In genomic region chr19:12670159-12670928, GRCh38 we compare ENCODE assay signal across 8 cellular contexts. TPM values are rescaled to one million over a fixed set of nuclear protein-coding genes. Genes with fewer than 3 reads are reported as not detected.
DNase-seq lines count a peak whose midpoint lies in the region; ATAC-seq and TF ChIP-seq lines count a peak whose summit lies in the region.

No MANE protein-coding gene starts in this region.

- no peak for ATAC-seq in DND-41 (ENCODE audit: insufficient read depth, low read depth)

- H3K4me3 ChIP-seq in DND-41 (ENCODE audit: low read depth in 1 of 2, low read length in 2 of 2): peak overlapping the region; percentile 67 to 84
- H3K4me3 ChIP-seq in esophagus muscularis mucosa: peak overlapping the region; percentile 66 to 92 (median 72)
- peak overlapping the region; percentile 97 for H3K4me3 ChIP-seq in parathyroid adenoma (ENCODE audit: low read depth, low read length)

- DNase-seq in DND-41 (peak; percentile 25), RWPE1 (ENCODE audit: low spot score) (no peak), esophagus muscularis mucosa (ENCODE audit: extremely low spot score) (no peak), GM10248 (ENCODE audit: extremely low spot score) (no peak), DMS 273 (lab: John Stamatoyannopoulos, UW; ENCODE audit: unreplicated experiment) (no peak), AML-193 (lab: John Stamatoyannopoulos, UW) (no peak), medulla oblongata (ENCODE audit: extremely low spot score) (no peak)

- peak overlapping the region; percentile 87 for H2AFZ ChIP-seq in DND-41 (ENCODE audit: low read depth, low read length)
- peak overlapping the region; percentile 75 for H2AFZ ChIP-seq in parathyroid adenoma

- 40% methylated on average over 14 of the region's 26 CpGs for WGBS in esophagus muscularis mucosa

- CTCF ChIA-PET in RWPE1 (lab: Yijun Ruan, JAX) (no interaction called here), GM10248 (lab: Yijun Ruan, JAX) (interaction anchor here (1.5 to 7.4 kb wide), 5 partner anchors 9 to 579 kb away, joined by 3 to 93 read pairs (median 13); no protein-coding TSS in a partner anchor)

- H4K20me1 ChIP-seq in DND-41 (ENCODE audit: insufficient read depth, low read length): peaks cover 23% of the 10 kb centered on the region

- H3K36me3 ChIP-seq in DND-41 (ENCODE audit: insufficient read depth, low read length) (peaks cover 52% of the 10 kb centered on the region), esophagus muscularis mucosa (peaks cover 20 to 42% (median 35%) of the 10 kb centered on the region in 4 donors), parathyroid adenoma (ENCODE audit: control insufficient read depth, insufficient read depth, low read length) (no peaks in the 10 kb centered on the region)

- no peaks in the 10 kb centered on the region for H3K9me3 ChIP-seq in DND-41 (ENCODE audit: insufficient read depth, low read length, severe bottlenecking)
- H3K9me3 ChIP-seq in esophagus muscularis mucosa: no peaks in the 10 kb centered on the region
- H3K9me3 ChIP-seq in parathyroid adenoma (ENCODE audit: control insufficient read depth, low read length): no peaks in the 10 kb centered on the region

- POLR2A ChIA-PET in RWPE1 (lab: Yijun Ruan, JAX; ENCODE audit: low non-redundant PET) (no interaction called here), GM10248 (lab: Yijun Ruan, JAX) (interaction anchor here (0.5 kb wide), 1 partner anchor 200 kb away, joined by 4 read pairs; no protein-coding TSS in a partner anchor)

- intact Hi-C loops in esophagus muscularis mucosa (cut with DNase I): loop anchor here (5.0 kb wide), 1 partner anchor 52 kb away; the partner anchor contains the start of gene TNPO2

- TF ChIP-seq CTCF in DND-41 (IDR thresholded peaks at IDR 0.05; ENCODE audit: borderline replicate concordance, extremely low read depth, low read length, poor library complexity, severe bottlenecking) (no peak), RWPE1 (conservative IDR thresholded peaks at IDR 0.05; ENCODE audit: low read depth) (no peak), esophagus muscularis mucosa (IDR thresholded peaks at IDR 0.05) (no peak), parathyroid adenoma (IDR thresholded peaks at IDR 0.05) (no peak), GM10248 (IDR thresholded peaks at IDR 0.05; ENCODE audit: control extremely low read depth, extremely low read depth, low read depth, missing control alignments) (no peak)

- H3K27ac ChIP-seq in DND-41 (ENCODE audit: low read length) (peak overlapping the region; percentile 94), RWPE1 (peak overlapping the region; percentile 87), esophagus muscularis mucosa (replicated peaks in 1 of 4) (peak overlapping the region; percentile 89 to 94 (median 92)), parathyroid adenoma (peak overlapping the region; percentile 95)

- H3K79me2 ChIP-seq in DND-41 (ENCODE audit: insufficient read depth, low read length) (peaks cover 63% of the 10 kb centered on the region), parathyroid adenoma (peaks cover 5% of the 10 kb centered on the region)

- no peaks in the 10 kb centered on the region for H3K27me3 ChIP-seq in DND-41 (ENCODE audit: insufficient read depth, low read length, poor library complexity)
- H3K27me3 ChIP-seq in esophagus muscularis mucosa: no peaks in the 10 kb centered on the region
- no peaks in the 10 kb centered on the region for H3K27me3 ChIP-seq in parathyroid adenoma (ENCODE audit: control insufficient read depth, insufficient read depth, low read length)

- H3K9ac ChIP-seq in DND-41 (ENCODE audit: low read depth, low read length): peak overlapping the region; percentile 74
- peak overlapping the region; percentile 24 for H3K9ac ChIP-seq in parathyroid adenoma

- no peak for TF ChIP-seq EP300 in esophagus muscularis mucosa (IDR thresholded peaks at IDR 0.05)

- peaks cover 45% of the 10 kb centered on the region for H3K4me1 ChIP-seq in DND-41 (ENCODE audit: insufficient read depth, low read length)
- H3K4me1 ChIP-seq in esophagus muscularis mucosa: peaks cover 38 to 55% (median 47%) of the 10 kb centered on the region in 4 donors
- H3K4me1 ChIP-seq in parathyroid adenoma: peaks cover 10% of the 10 kb centered on the region

- TF ChIP-seq POLR2A in esophagus muscularis mucosa (IDR thresholded peaks at IDR 0.05; ENCODE audit: low read depth): no peak

- H3K4me2 ChIP-seq in DND-41 (ENCODE audit: insufficient read depth, low read length) (peak overlapping the region; percentile 77), parathyroid adenoma (ENCODE audit: low read length) (peak overlapping the region; percentile 100)

RNA-seq across cellular contexts. Expression of gene WDR83, which starts 3.7 kb away (rescaled TPM):
- total RNA-seq in esophagus muscularis mucosa: 10 to 100 TPM in 3 of 4 donors, 1 to 10 TPM in 1; 10.0 to 19.7 (median 13.9) TPM

RNA-seq across cellular contexts. Expression of gene MAN2B1, which starts 3.8 kb away (rescaled TPM):
- 10 to 100 TPM; 65.7 to 80.8 (median 68.9) TPM for total RNA-seq in esophagus muscularis mucosa

RNA-seq across cellular contexts. Expression of gene DHPS, which starts 11.3 kb away (rescaled TPM):
- 10 to 100 TPM; 74.3 to 92.3 (median 85.0) TPM for total RNA-seq in esophagus muscularis mucosa

RNA-seq across cellular contexts. Expression of gene GNG14, which starts 17.5 kb away (rescaled TPM):
- total RNA-seq in esophagus muscularis mucosa: not detected

RNA-seq across cellular contexts. Expression of gene FBXW9, which starts 26.1 kb away (rescaled TPM):
- total RNA-seq in esophagus muscularis mucosa: 10 to 100 TPM in 1 of 4 donors, 1 to 10 TPM in 3; 4.3 to 10.6 (median 7.5) TPM
